Comparison of ENCODE assay signal across 8 cellular contexts in the genomic region with DNA sequence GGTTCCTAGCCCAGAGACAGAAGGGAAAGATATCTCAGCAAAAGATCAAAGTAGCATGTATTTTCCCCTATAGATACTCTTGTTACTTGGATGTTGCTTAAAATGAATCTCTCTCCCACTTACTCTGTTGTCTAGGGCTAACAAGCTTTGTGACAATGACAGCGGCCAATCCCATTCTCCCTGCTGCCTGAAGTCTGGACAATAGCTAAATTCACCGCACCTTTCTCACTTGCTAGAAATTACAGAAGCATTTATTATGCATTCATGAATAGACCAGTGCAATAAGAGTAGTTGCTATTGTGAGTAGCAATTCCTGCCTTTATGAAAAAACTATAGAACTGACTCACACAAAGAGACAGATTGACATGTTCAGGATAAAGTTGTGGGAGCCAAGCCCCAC.
"Had no signal": no experiment of that assay in that cellular context is flagged by ENCODE, and none has a peak within 500 bp of the region (broad histone marks: within the 10 kb centered on the region; RNA-seq: fewer than 3 reads in every experiment).

No MANE protein-coding gene starts in this region.

- H3K4me1 Mint-ChIP-seq: GM23338 had no signal

- H3K27ac Mint-ChIP-seq: GM23338 had no signal

- H3K4me3 ChIP-seq: GM23338, K562 had no signal

- H3K4me3 Mint-ChIP-seq: GM23338, H9 had no signal

- FAIRE-seq: H1, H54, HTR-8/SVneo, K562 had no signal

- DNase-seq: H9, IMR-90, KG1 had no signal
